16 cellular contexts compared by ENCODE assay signal in the genomic region with DNA sequence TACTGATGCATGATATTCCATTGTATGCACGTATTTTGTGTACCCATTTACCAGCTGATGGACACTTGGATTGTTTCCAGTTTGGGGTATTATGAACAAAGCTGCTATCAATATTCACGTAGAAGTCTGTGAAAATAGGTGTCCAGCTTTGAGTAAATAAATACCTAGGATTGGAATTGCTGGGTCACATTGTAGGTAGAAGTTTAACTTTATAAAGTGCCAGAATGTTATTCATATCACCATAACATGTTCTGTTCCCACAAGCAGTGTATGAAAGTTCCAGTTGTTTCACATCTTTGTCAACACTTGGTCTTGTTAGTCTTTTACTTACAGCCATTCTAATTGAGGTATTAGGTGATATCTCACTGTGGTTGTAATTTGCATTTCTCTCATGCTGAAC.
DNase-seq lines count a peak whose midpoint lies in the region; ATAC-seq and TF ChIP-seq lines count a peak whose summit lies in the region.
"Had no signal": no experiment of that assay in that cellular context is flagged by ENCODE, and none has a peak within 500 bp of the region (broad histone marks: within the 10 kb centered on the region; RNA-seq: fewer than 3 reads in every experiment).

No MANE protein-coding gene starts in this region.

- H3K79me2 ChIP-seq in DOHH2 (ENCODE audit: control insufficient read depth, low read length) = 0 out of 2 replicates have a peak, but pooled peaks cover 4% of the 10 kb centered on the region
- H3K79me2 ChIP-seq in Karpas-422 (ENCODE audit: low read length) = no peaks in the 10 kb centered on the region

- TF ChIP-seq CTCF in DOHH2 (IDR thresholded peaks at IDR 0.05; ENCODE audit: low read depth, low read length, poor library complexity, severe bottlenecking) (no peak), body of pancreas (IDR thresholded peaks at IDR 0.05) (no peak), nephron progenitor cell (IDR thresholded peaks at IDR 0.05) (no peak)

- H3K4me2 ChIP-seq in DOHH2 (ENCODE audit: low read length) (peak overlapping the region; percentile 57), Karpas-422 (ENCODE audit: low read depth, low read length, poor library complexity, severe bottlenecking) (peak overlapping the region; percentile 34)
- H3K4me2 ChIP-seq: BLaER1 treated with 17β-estradiol and CSF1 and Interleukin-3, amounts not matched to agents 10 nM and 100 nM had no signal

- no peaks in the 10 kb centered on the region for H3K4me1 Mint-ChIP-seq in nephron progenitor cell

- DNase-seq in Karpas-422 (peak; percentile 74), body of pancreas (no peak), nephron progenitor cell (no peak), erythroblast (lab: John Stamatoyannopoulos, UW) (no peak), NAMALWA (ENCODE audit: low spot score) (no peak)
- no peak for DNase-seq in activated effector memory CD4-positive, alpha-beta T cell treated with Interleukin-2 at 50 U/mL for 16 hours
- DNase-seq: 8988T; ACHN; Calu3; CD4-positive, alpha-beta T cell; DMS 273 treated with DMSO at 0.1 percent for 48 hours; HCEC 1CT; HFFc6 had no signal

- intact Hi-C loops in body of pancreas (cut with DNase I) = no loop called here

- H3F3A ChIP-seq in DOHH2 (ENCODE audit: control insufficient read depth, insufficient read depth) = peaks cover 30% of the 10 kb centered on the region

- peak overlapping the region; percentile 99 for H3K27ac ChIP-seq in DOHH2 (ENCODE audit: low read depth, low read length)
- peak overlapping the region; percentile 90 for H3K27ac ChIP-seq in Karpas-422 (ENCODE audit: low read length)
- peak overlapping the region in 1 of 4 donors; percentile 38 for H3K27ac ChIP-seq in body of pancreas
- H3K27ac ChIP-seq: BLaER1 treated with 17β-estradiol and CSF1 and Interleukin-3, amounts not matched to agents 10 nM and 100 nM had no signal

- H3K9me3 Mint-ChIP-seq in nephron progenitor cell = no peaks in the 10 kb centered on the region
- H3K9me3 Mint-ChIP-seq: CD4-positive, alpha-beta T cell; HFFc6 had no signal

- peaks cover 7% of the 10 kb centered on the region for H3K27me3 Mint-ChIP-seq in nephron progenitor cell (ENCODE audit: low read depth, poor library complexity)
- H3K27me3 Mint-ChIP-seq: CD4-positive, alpha-beta T cell had no signal

- H3K27me3 ChIP-seq in DOHH2 (ENCODE audit: control insufficient read depth, low read length) (no peaks in the 10 kb centered on the region), Karpas-422 (ENCODE audit: low read length) (no peaks in the 10 kb centered on the region), body of pancreas (no peaks in the 10 kb centered on the region)
- H3K27me3 ChIP-seq: BLaER1 treated with 17β-estradiol and CSF1 and Interleukin-3, amounts not matched to agents 10 nM and 100 nM had no signal

- ATAC-seq in body of pancreas = peak; percentile 72
- ATAC-seq: HepG2 had no signal

- peak overlapping the region; percentile 32 for H3K27ac Mint-ChIP-seq in nephron progenitor cell
- H3K27ac Mint-ChIP-seq: CD4-positive, alpha-beta T cell; HFFc6 had no signal

- H3K4me1 ChIP-seq in DOHH2 (ENCODE audit: control insufficient read depth, low read length) = peaks cover 93% of the 10 kb centered on the region
- peaks cover 72% of the 10 kb centered on the region for H3K4me1 ChIP-seq in Karpas-422 (ENCODE audit: low read length)
- H3K4me1 ChIP-seq in body of pancreas = peaks cover 6% of the 10 kb centered on the region
- H3K4me1 ChIP-seq: BLaER1 treated with 17β-estradiol and CSF1 and Interleukin-3, amounts not matched to agents 10 nM and 100 nM had no signal

- H3K36me3 ChIP-seq in DOHH2 (ENCODE audit: control insufficient read depth, low read length) = no peaks in the 10 kb centered on the region
- H3K36me3 ChIP-seq in Karpas-422 (ENCODE audit: insufficient read depth, low read length) = no peaks in the 10 kb centered on the region
- H3K36me3 ChIP-seq in body of pancreas (replicated peaks in 1 of 2; ENCODE audit: insufficient read depth in 1 of 2, low read depth in 2 of 2) = no peaks in the 10 kb centered on the region
- H3K36me3 ChIP-seq: BLaER1 treated with 17β-estradiol and CSF1 and Interleukin-3, amounts not matched to agents 10 nM and 100 nM had no signal

- WGBS in body of pancreas, 2 donors = 17 to 23% methylated on average over 2 of the region's 2 CpGs

- H2AFZ ChIP-seq in Karpas-422 (ENCODE audit: low read length) = peak overlapping the region; percentile 47

- H4K20me1 ChIP-seq in DOHH2 (ENCODE audit: control insufficient read depth, insufficient read depth, low read depth, low read length) (no peaks in the 10 kb centered on the region), Karpas-422 (ENCODE audit: insufficient read depth, low read depth, low read length) (no peaks in the 10 kb centered on the region)
- H4K20me1 ChIP-seq: BLaER1 treated with 17β-estradiol and CSF1 and Interleukin-3, amounts not matched to agents 10 nM and 100 nM had no signal

- no peak overlapping the region for H3K4me3 Mint-ChIP-seq in nephron progenitor cell
- H3K4me3 Mint-ChIP-seq: CD4-positive, alpha-beta T cell; HFFc6 had no signal

- no peaks in the 10 kb centered on the region for H3K36me3 Mint-ChIP-seq in nephron progenitor cell (ENCODE audit: low read depth)

- no peak for TF ChIP-seq POLR2A in body of pancreas (IDR thresholded peaks at IDR 0.05)
- no peak for TF ChIP-seq POLR2A in erythroblast (IDR thresholded peaks at IDR 0.05; ENCODE audit: low read length)

- H3K9me3 ChIP-seq in DOHH2 (ENCODE audit: control insufficient read depth, insufficient read depth, low read length) = no peaks in the 10 kb centered on the region
- H3K9me3 ChIP-seq in Karpas-422 (ENCODE audit: low read length) = no peaks in the 10 kb centered on the region
- H3K9me3 ChIP-seq in body of pancreas = no peaks in the 10 kb centered on the region
- H3K9me3 ChIP-seq: BLaER1 treated with 17β-estradiol and CSF1 and Interleukin-3, amounts not matched to agents 10 nM and 100 nM had no signal

- H3K4me3 ChIP-seq in DOHH2 (ENCODE audit: low read length) (peak overlapping the region; percentile 38), Karpas-422 (ENCODE audit: low read length) (no peak overlapping the region), body of pancreas (no peak overlapping the region)
- H3K4me3 ChIP-seq: BLaER1 treated with 17β-estradiol and CSF1 and Interleukin-3, amounts not matched to agents 10 nM and 100 nM had no signal

- H3K9ac ChIP-seq in Karpas-422 (ENCODE audit: low read length) = peak overlapping the region; percentile 37
- H3K9ac ChIP-seq: BLaER1 treated with 17β-estradiol and CSF1 and Interleukin-3, amounts not matched to agents 10 nM and 100 nM had no signal

- no peaks in the 10 kb centered on the region for H3K9me2 ChIP-seq in DOHH2 (replicated peaks; ENCODE audit: control insufficient read depth, low read length)
- H3K9me2 ChIP-seq in Karpas-422 (replicated peaks; ENCODE audit: insufficient read depth, low read length) = no peaks in the 10 kb centered on the region
